9 cellular contexts compared by ENCODE assay signal in the genomic region with DNA sequence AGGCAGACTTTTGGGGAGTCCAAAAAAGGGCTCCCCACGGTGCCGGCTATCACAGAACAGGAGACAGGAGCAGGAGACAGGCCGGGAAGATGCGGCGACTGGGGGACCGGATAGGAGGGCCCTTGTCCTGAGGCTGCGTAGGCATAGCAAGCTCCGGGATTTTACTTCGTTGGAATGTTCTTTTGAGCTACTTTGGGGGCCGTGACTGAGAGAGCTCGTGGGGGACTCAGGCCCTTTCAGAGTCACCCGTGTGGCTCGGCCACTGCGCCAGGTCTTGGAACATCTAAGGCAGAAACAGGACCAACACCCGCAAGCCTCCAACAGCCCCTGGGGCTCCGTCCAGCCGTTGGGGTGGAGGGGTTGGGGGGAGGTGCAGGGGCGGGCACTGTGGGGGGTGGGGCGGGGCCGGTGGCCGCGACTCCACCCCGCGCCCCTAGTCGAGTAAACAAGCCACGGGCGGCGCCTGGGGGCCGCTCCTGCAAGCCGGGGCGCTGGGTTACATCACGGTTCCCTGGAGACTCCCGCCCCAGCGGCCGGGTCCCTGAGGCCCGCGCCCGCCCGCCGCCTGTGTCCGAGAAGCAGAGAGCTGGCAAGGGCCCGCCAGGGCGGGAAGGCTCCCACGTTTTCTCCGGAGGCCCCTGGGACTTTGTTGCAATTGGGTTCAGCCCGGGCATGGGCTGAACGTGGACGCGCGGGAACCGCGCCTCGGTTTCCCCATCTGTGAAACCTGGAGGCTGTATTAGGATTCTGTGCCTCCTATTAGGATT. TPM values are rescaled to one million over a fixed set of nuclear protein-coding genes. Genes with fewer than 3 reads are reported as not detected.
DNase-seq lines count a peak whose midpoint lies in the region; ATAC-seq, FAIRE-seq and TF ChIP-seq lines count a peak whose summit lies in the region.
"Had no signal": no experiment of that assay in that cellular context is flagged by ENCODE, and none has a peak within 500 bp of the region (broad histone marks: within the 10 kb centered on the region; RNA-seq: fewer than 3 reads in every experiment).

No MANE protein-coding gene starts in this region.

- no peaks in the 10 kb centered on the region for H3K36me3 Mint-ChIP-seq in mesothelial cell of epicardium
- no peaks in the 10 kb centered on the region for H3K36me3 Mint-ChIP-seq in activated CD4-positive, alpha-beta memory T cell treated with anti-CD3 and anti-CD28 coated beads, Interleukin-2, amount 10 ng/mL, durations not matched to agents 7 days and 5 days (ENCODE audit: low read depth)

- H3K4me1 Mint-ChIP-seq in mesothelial cell of epicardium: peaks cover 65% of the 10 kb centered on the region
- peaks cover 16% of the 10 kb centered on the region for H3K4me1 Mint-ChIP-seq in activated CD4-positive, alpha-beta memory T cell treated with anti-CD3 and anti-CD28 coated beads, Interleukin-2, amount 10 ng/mL, durations not matched to agents 7 days and 5 days

- CTCF ChIA-PET in activated CD4-positive, alpha-beta memory T cell treated with anti-CD3 and anti-CD28 coated beads, Interleukin-2, amount 10 ng/mL, durations not matched to agents 7 days and 5 days (lab: Charles Lee): interaction anchor here (1.0 kb wide), 2 partner anchors 23 to 135 kb away, joined by 3 read pairs; a partner anchor contains a TSS

- H3K27me3 ChIP-seq in upper lobe of left lung: no peaks in the 10 kb centered on the region

- TF ChIP-seq EP300 in upper lobe of left lung (IDR thresholded peaks at IDR 0.05): no peak

- TF ChIP-seq POLR2A in upper lobe of left lung (IDR thresholded peaks at IDR 0.05): no peak
- TF ChIP-seq POLR2A in H54 (IDR thresholded peaks at IDR 0.05; ENCODE audit: low read depth, low read length): no peak

- no peaks in the 10 kb centered on the region for H3K36me3 ChIP-seq in upper lobe of left lung

- no peak for FAIRE-seq in H54 (lab: Jason Lieb, UNC)

- 21 to 75% methylated on average over 4 to 20 of the region's 53 CpGs for WGBS in upper lobe of left lung, 2 donors

- no peaks in the 10 kb centered on the region for H3K9me3 ChIP-seq in upper lobe of left lung

- no peaks in the 10 kb centered on the region for H3K9me3 Mint-ChIP-seq in mesothelial cell of epicardium
- no peaks in the 10 kb centered on the region for H3K9me3 Mint-ChIP-seq in activated CD4-positive, alpha-beta memory T cell treated with anti-CD3 and anti-CD28 coated beads, Interleukin-2, amount 10 ng/mL, durations not matched to agents 7 days and 5 days

- peak overlapping the region; percentile 50 for H3K4me3 Mint-ChIP-seq in mesothelial cell of epicardium
- H3K4me3 Mint-ChIP-seq in activated CD4-positive, alpha-beta memory T cell treated with anti-CD3 and anti-CD28 coated beads, Interleukin-2, amount 10 ng/mL, durations not matched to agents 7 days and 5 days: no peak overlapping the region

- POLR2A ChIA-PET in activated CD4-positive, alpha-beta memory T cell treated with anti-CD3 and anti-CD28 coated beads, Interleukin-2, amount 10 ng/mL, durations not matched to agents 7 days and 5 days (lab: Charles Lee): no interaction called here

- DNase-seq in activated gamma-delta T cell treated with Interleukin-2 at 50 U/mL for 16 hours (peak; percentile 22), activated gamma-delta T cell (lab: John Stamatoyannopoulos, UW) (no peak), coronary artery (ENCODE audit: low spot score) (no peak), mesothelial cell of epicardium (ENCODE audit: low spot score in 2 of 2, unreplicated experiment in 2 of 2) (peak in 1 of 2 experiments; percentile 57), upper lobe of left lung (peak; percentile 82 to 91), H54 (ENCODE audit: insufficient read length, low spot score) (no peak), T-helper 1 cell (no peak)
- DNase-seq in activated CD4-positive, alpha-beta memory T cell treated with anti-CD3 and anti-CD28 coated beads, Interleukin-2, amount 10 ng/mL, durations not matched to agents 7 days and 5 days: no peak

- TF ChIP-seq CTCF in coronary artery (IDR thresholded peaks at IDR 0.05): no peak
- no peak for TF ChIP-seq CTCF in mesothelial cell of epicardium (IDR thresholded peaks at IDR 0.05; ENCODE audit: unreplicated experiment)
- TF ChIP-seq CTCF in upper lobe of left lung (IDR thresholded peaks at IDR 0.05): no peak

- H3K4me1 ChIP-seq in upper lobe of left lung: peaks cover 48 to 63% (median 55%) of the 10 kb centered on the region in 4 donors

- peak overlapping the region; percentile 62 for H3K4me3 ChIP-seq in coronary artery
- peak overlapping the region in 3 of 4 donors; percentile 12 to 47 (median 38) for H3K4me3 ChIP-seq in upper lobe of left lung

- H3K27me3 Mint-ChIP-seq in mesothelial cell of epicardium (ENCODE audit: low read depth): no peaks in the 10 kb centered on the region
- H3K27me3 Mint-ChIP-seq in activated CD4-positive, alpha-beta memory T cell treated with anti-CD3 and anti-CD28 coated beads, Interleukin-2, amount 10 ng/mL, durations not matched to agents 7 days and 5 days: peaks cover 56% of the 10 kb centered on the region

- peak; percentile 4 to 44 for ATAC-seq in upper lobe of left lung (ENCODE audit: low FRiP score in 2 of 2)

- H3K27ac ChIP-seq in coronary artery (peak overlapping the region; percentile 42 to 80), upper lobe of left lung (peak overlapping the region; percentile 75 to 88 (median 81))
- H3K27ac ChIP-seq: C4-2B had no signal

- H3K27ac Mint-ChIP-seq in mesothelial cell of epicardium: peak overlapping the region; percentile 93
- no peak overlapping the region for H3K27ac Mint-ChIP-seq in activated CD4-positive, alpha-beta memory T cell treated with anti-CD3 and anti-CD28 coated beads, Interleukin-2, amount 10 ng/mL, durations not matched to agents 7 days and 5 days

RNA-seq across cellular contexts. Expression of a gene that starts 23.3 kb away (rescaled TPM):
- 62.0 to 66.6 TPM (median 62.2 TPM) in 3 replicates for total RNA-seq in mesothelial cell of epicardium
- total RNA-seq in upper lobe of left lung: 10 to 100 TPM; 25.4 to 44.6 (median 37.5) TPM
- 10 to 100 TPM; 65.0 to 69.2 TPM for total RNA-seq in activated CD4-positive, alpha-beta memory T cell treated with anti-CD3 and anti-CD28 coated beads, Interleukin-2, amount 10 ng/mL, durations not matched to agents 7 days and 5 days

Comparison
In these comparisons a context has a peak if more than half of its experiments do, and no peak if none do; other contexts are left out.
1. DNase-seq: peak in activated gamma-delta T cell treated with Interleukin-2 at 50 U/mL for 16 hours (single experiment) and upper lobe of left lung (2 of 2); none in activated gamma-delta T cell (single experiment), coronary artery (single experiment), H54 (single experiment), activated CD4-positive, alpha-beta memory T cell treated with anti-CD3 and anti-CD28 coated beads, Interleukin-2, amount 10 ng/mL, durations not matched to agents 7 days and 5 days (single experiment) and T-helper 1 cell (0 of 5).